8 cellular contexts compared by ENCODE assay signal in the genomic region with DNA sequence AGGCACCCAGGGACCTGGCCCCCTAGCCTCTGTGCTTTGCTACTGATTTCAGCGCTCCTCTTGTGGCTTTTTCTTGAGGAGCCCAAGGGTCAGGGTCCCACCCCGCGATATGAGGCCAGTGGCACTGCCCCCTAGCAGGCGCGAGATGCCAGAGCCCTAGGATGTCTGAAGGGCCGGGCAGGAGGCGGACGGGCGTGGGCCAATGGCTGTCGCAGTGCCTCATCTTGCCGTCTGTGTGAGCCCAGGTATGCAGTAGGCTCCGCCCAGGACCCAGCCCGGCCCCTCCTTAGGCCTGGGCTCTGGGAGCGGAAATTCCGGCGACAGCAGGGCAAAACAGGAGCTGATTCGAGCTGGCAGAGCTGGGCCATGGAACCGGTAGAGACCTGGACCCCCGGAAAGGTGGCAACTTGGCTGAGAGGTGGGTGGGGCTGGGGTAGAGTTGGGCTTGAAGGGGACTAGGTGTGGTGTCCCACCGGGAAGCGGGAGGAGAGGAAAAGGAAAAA. TPM values are rescaled to one million over a fixed set of nuclear protein-coding genes. Genes with fewer than 3 reads are reported as not detected.
DNase-seq lines count a peak whose midpoint lies in the region; TF ChIP-seq lines count a peak whose summit lies in the region.

A gene with protein sequence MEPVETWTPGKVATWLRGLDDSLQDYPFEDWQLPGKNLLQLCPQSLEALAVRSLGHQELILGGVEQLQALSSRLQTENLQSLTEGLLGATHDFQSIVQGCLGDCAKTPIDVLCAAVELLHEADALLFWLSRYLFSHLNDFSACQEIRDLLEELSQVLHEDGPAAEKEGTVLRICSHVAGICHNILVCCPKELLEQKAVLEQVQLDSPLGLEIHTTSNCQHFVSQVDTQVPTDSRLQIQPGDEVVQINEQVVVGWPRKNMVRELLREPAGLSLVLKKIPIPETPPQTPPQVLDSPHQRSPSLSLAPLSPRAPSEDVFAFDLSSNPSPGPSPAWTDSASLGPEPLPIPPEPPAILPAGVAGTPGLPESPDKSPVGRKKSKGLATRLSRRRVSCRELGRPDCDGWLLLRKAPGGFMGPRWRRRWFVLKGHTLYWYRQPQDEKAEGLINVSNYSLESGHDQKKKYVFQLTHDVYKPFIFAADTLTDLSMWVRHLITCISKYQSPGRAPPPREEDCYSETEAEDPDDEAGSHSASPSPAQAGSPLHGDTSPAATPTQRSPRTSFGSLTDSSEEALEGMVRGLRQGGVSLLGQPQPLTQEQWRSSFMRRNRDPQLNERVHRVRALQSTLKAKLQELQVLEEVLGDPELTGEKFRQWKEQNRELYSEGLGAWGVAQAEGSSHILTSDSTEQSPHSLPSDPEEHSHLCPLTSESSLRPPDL (plus strand): TSS at position 310 of the 503 bp plus-strand sequence. CDS start 57 bp downstream, at position 367.

- no TSS peak for BruUV-seq in Caco-2 (replicated peaks; lab: Mats Ljungman, UMichigan)

- CTCF ChIA-PET in Caco-2 (lab: Charles Lee) = interaction anchor here (0.9 to 2.6 kb wide), 7 partner anchors 7 to 240 kb away, joined by 3 to 18 read pairs (median 4); a partner anchor contains a TSS

- DNase-seq in Caco-2 (peak; percentile 79 to 82), LoVo (ENCODE audit: low spot score) (peak; percentile 92), breast epithelium (ENCODE audit: low spot score in 2 of 2) (peak; percentile 82 to 85), mucosa of gallbladder (ENCODE audit: low spot score) (peak; percentile 75), RKO (ENCODE audit: low spot score) (no peak), Kasumi-1 (lab: John Stamatoyannopoulos, UW) (no peak), NCI-H524 (lab: John Stamatoyannopoulos, UW) (no peak), epidermal melanocyte (ENCODE audit: insufficient read length, low spot score) (no peak)

- H3K27ac Mint-ChIP-seq in Caco-2 (ENCODE audit: unreplicated experiment) = peak within 1 kb of the TSS; percentile 87

- peak within 1 kb of the TSS; percentile 85 for H3K4me3 Mint-ChIP-seq in Caco-2 (ENCODE audit: unreplicated experiment)

- H3K4me3 ChIP-seq in Caco-2 (ENCODE audit: low read depth, low read length) = peak within 1 kb of the TSS; percentile 49
- H3K4me3 ChIP-seq in breast epithelium = peak within 1 kb of the TSS in 2 of 3 donors; percentile 61

- TF ChIP-seq POLR2A in breast epithelium (IDR thresholded peaks at IDR 0.05) = no peak

- H3K27ac ChIP-seq in breast epithelium = peak within 1 kb of the TSS; percentile 59 to 78

- peaks cover 7% of the 10 kb centered on the region for H3K4me1 Mint-ChIP-seq in Caco-2 (ENCODE audit: low read depth, unreplicated experiment)

- no peaks in the 10 kb centered on the region for H3K9me3 ChIP-seq in Caco-2
- no peaks in the 10 kb centered on the region for H3K9me3 ChIP-seq in breast epithelium

- TF ChIP-seq CTCF in Caco-2 (IDR thresholded peaks at IDR 0.05; ENCODE audit: insufficient read depth in 1 of 2, low read depth in 1 of 2, low read length in 1 of 2, severe bottlenecking in 1 of 2, unreplicated experiment in 1 of 2) (peak; percentile 16 to 53), breast epithelium (IDR thresholded peaks at IDR 0.05) (no peak)

- no peaks in the 10 kb centered on the region for H3K36me3 Mint-ChIP-seq in Caco-2 (ENCODE audit: insufficient read depth, unreplicated experiment)

- no peaks in the 10 kb centered on the region for H3K9me3 Mint-ChIP-seq in Caco-2 (ENCODE audit: unreplicated experiment)

- H3K36me3 ChIP-seq in Caco-2 (ENCODE audit: control insufficient read depth, insufficient read depth, low read length) (peaks cover 1% of the 10 kb centered on the region; the same call in 1 of the 2 replicates), breast epithelium (no peaks in the 10 kb centered on the region)

- H3K27me3 Mint-ChIP-seq in Caco-2 (ENCODE audit: insufficient read depth, unreplicated experiment) = no peaks in the 10 kb centered on the region

- H3K27me3 ChIP-seq in Caco-2 (replicated peaks; ENCODE audit: control insufficient read depth, insufficient read depth, low read length) = no peaks in the 10 kb centered on the region
- H3K27me3 ChIP-seq in breast epithelium = no peaks in the 10 kb centered on the region

- POLR2A ChIA-PET in Caco-2 (lab: Charles Lee) = interaction anchor here (1.3 kb wide), 1 partner anchor 57 kb away, joined by 4 read pairs; a partner anchor contains a TSS

- intact Hi-C loops in Caco-2 (cut with micrococcal nuclease; ENCODE audit: unreplicated experiment) (no loop called here), breast epithelium (cut with DNase I; ENCODE audit: low total_unique reads) (loop anchor here (5.0 kb wide), 1 partner anchor 1105 kb away; no protein-coding TSS in a partner anchor)

- no peaks in the 10 kb centered on the region for H3K4me1 ChIP-seq in Caco-2
- no peaks in the 10 kb centered on the region for H3K4me1 ChIP-seq in breast epithelium

RNA-seq across cellular contexts. Expression of the gene that starts here (rescaled TPM):
- total RNA-seq in Caco-2 (2022) = 15.6 and 16.1 TPM in 2 replicates
- total RNA-seq in breast epithelium = 10 to 100 TPM in 2 of 3 donors, 1 to 10 TPM in 1; 2.2 to 28.2 (median 22.3) TPM
- 36.0 TPM for total RNA-seq in mucosa of gallbladder

Comparison
In these comparisons a context has a peak if more than half of its experiments do, and no peak if none do; other contexts are left out.
1. DNase-seq: peak in Caco-2 (2 of 2), LoVo (single experiment), breast epithelium (2 of 2) and mucosa of gallbladder (single experiment); none in RKO (single experiment), Kasumi-1 (0 of 2), NCI-H524 (0 of 2) and epidermal melanocyte (single experiment).
2. CTCF ChIP-seq: peak in Caco-2 (2 of 2); none in breast epithelium (0 of 3).